In the genomic region with DNA sequence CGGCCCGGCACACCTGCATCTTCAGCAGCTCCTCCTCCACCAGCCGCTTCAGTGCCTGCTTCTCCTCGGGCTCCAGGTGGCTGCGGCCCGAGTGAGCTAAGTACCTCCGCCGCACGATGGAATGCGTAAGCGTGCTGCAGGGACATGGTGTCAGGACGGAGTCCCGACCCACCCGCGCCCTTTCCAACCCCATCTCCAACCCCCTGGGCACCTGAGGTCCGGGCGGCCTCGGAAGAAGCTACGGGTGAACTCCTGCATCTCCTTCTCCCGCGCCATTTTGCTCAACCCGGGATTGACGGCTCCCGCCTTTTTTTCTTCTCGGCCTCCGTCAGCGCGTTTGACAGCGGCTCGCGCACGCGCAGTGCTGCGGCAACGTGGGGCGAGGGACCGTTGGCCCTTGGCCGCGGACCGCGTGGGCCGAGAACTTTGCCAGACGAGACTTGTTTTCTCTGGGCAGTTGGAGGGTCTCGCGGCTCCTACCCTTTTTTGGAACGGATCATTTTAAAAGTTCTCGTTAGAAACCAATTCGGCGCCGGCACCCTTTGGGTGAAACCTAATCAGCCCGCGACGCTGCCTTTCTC, we compare ENCODE assay signal across 1 cellular context.
TF ChIP-seq lines count a peak whose summit lies in the region.

HIRIP3 (minus strand) TSS at position 288 of the 581 bp plus-strand sequence; CDS start at position 276, 12 bp downstream.

TF ChIP-seq in K562, 482 proteins besides CTCF, POLR2A, EP300 and RAD21 (continued from another document and continues in another):
- TF ChIP-seq, protein P1, sequence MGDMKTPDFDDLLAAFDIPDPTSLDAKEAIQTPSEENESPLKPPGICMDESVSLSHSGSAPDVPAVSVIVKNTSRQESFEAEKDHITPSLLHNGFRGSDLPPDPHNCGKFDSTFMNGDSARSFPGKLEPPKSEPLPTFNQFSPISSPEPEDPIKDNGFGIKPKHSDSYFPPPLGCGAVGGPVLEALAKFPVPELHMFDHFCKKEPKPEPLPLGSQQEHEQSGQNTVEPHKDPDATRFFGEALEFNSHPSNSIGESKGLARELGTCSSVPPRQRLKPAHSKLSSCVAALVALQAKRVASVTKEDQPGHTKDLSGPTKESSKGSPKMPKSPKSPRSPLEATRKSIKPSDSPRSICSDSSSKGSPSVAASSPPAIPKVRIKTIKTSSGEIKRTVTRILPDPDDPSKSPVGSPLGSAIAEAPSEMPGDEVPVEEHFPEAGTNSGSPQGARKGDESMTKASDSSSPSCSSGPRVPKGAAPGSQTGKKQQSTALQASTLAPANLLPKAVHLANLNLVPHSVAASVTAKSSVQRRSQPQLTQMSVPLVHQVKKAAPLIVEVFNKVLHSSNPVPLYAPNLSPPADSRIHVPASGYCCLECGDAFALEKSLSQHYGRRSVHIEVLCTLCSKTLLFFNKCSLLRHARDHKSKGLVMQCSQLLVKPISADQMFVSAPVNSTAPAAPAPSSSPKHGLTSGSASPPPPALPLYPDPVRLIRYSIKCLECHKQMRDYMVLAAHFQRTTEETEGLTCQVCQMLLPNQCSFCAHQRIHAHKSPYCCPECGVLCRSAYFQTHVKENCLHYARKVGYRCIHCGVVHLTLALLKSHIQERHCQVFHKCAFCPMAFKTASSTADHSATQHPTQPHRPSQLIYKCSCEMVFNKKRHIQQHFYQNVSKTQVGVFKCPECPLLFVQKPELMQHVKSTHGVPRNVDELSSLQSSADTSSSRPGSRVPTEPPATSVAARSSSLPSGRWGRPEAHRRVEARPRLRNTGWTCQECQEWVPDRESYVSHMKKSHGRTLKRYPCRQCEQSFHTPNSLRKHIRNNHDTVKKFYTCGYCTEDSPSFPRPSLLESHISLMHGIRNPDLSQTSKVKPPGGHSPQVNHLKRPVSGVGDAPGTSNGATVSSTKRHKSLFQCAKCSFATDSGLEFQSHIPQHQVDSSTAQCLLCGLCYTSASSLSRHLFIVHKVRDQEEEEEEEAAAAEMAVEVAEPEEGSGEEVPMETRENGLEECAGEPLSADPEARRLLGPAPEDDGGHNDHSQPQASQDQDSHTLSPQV (IDR thresholded peaks at IDR 0.05) = peak; percentile 81
- TF ChIP-seq ZBTB11 (CRISPR knock-in tag; IDR thresholded peaks at IDR 0.05) (no peak; a peak in 1 of 6 replicates), ZSCAN29 (IDR thresholded peaks at IDR 0.05) (no peak), ZBTB34 (CRISPR knock-in tag; IDR thresholded peaks at IDR 0.05) (no peak), GTF2E2 (tag; IDR thresholded peaks at IDR 0.05) (peak; percentile 19; the same call in 1 of the 2 replicates), RBM22 (IDR thresholded peaks at IDR 0.05; ENCODE audit: low read depth, low read length, poor library complexity, severe bottlenecking) (peak; percentile 64), SMC3 (conservative IDR thresholded peaks at IDR 0.05; ENCODE audit: insufficient read depth, low read depth, low read length) (no peak), ADNP (tag; IDR thresholded peaks at IDR 0.05) (no peak), ZNF507 (tag; conservative IDR thresholded peaks at IDR 0.05) (no peak), CHD2 (IDR thresholded peaks at IDR 0.05; ENCODE audit: low read depth, low read length) (no peak), POLR2B (IDR thresholded peaks at IDR 0.05; ENCODE audit: low read depth, partially characterized antibody) (peak; percentile 47), DNMT1 (IDR thresholded peaks at IDR 0.05) (no peak), BACH1 (tag; IDR thresholded peaks at IDR 0.05) (no peak), EZH2 (IDR thresholded peaks at IDR 0.05; ENCODE audit: borderline replicate concordance, low read depth, low read length) (no peak), NCOR1 (IDR thresholded peaks at IDR 0.05) (no peak), ELF2 (CRISPR knock-in tag; IDR thresholded peaks at IDR 0.05) (peak; percentile 46; the same call in 1 of the 2 replicates), SREBF2 (CRISPR knock-in tag; IDR thresholded peaks at IDR 0.05) (no peak), EWSR1 (IDR thresholded peaks at IDR 0.05; ENCODE audit: borderline replicate concordance, low read depth, partially characterized antibody) (no peak), RAD51 (IDR thresholded peaks at IDR 0.05; ENCODE audit: borderline replicate concordance, low read depth) (no peak), BHLHE40 (IDR thresholded peaks at IDR 0.05; ENCODE audit: low read length) (no peak), YY1 (IDR thresholded peaks at IDR 0.05; ENCODE audit: borderline replicate concordance in 1 of 3, control insufficient read depth in 1 of 3, extremely low read depth in 1 of 3, insufficient read depth in 3 of 3, insufficient read length in 1 of 3, insufficient replicate concordance in 2 of 3, low read depth in 1 of 3, low read length in 2 of 3) (peak; percentile 73 to 93 (median 87)), BDP1 (IDR thresholded peaks at IDR 0.05; ENCODE audit: insufficient read depth, insufficient read length) (no peak), COPS2 (conservative IDR thresholded peaks at IDR 0.05) (no peak), ZBTB26 (CRISPR knock-in tag; IDR thresholded peaks at IDR 0.05) (no peak), ZC3H11A (IDR thresholded peaks at IDR 0.05; ENCODE audit: low read depth, low read length) (no peak)
- TF ChIP-seq, protein P2, sequence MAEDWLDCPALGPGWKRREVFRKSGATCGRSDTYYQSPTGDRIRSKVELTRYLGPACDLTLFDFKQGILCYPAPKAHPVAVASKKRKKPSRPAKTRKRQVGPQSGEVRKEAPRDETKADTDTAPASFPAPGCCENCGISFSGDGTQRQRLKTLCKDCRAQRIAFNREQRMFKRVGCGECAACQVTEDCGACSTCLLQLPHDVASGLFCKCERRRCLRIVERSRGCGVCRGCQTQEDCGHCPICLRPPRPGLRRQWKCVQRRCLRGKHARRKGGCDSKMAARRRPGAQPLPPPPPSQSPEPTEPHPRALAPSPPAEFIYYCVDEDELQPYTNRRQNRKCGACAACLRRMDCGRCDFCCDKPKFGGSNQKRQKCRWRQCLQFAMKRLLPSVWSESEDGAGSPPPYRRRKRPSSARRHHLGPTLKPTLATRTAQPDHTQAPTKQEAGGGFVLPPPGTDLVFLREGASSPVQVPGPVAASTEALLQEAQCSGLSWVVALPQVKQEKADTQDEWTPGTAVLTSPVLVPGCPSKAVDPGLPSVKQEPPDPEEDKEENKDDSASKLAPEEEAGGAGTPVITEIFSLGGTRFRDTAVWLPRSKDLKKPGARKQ (CRISPR knock-in tag; IDR thresholded peaks at IDR 0.05) = no peak
- TF ChIP-seq, protein P3, sequence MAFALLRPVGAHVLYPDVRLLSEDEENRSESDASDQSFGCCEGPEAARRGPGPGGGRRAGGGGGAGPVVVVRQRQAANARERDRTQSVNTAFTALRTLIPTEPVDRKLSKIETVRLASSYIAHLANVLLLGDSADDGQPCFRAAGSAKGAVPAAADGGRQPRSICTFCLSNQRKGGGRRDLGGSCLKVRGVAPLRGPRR (CRISPR knock-in tag; IDR thresholded peaks at IDR 0.05) = 0 out of 2 replicates have a peak, but pooled peaks have one; percentile 17
- TF ChIP-seq, protein P4, sequence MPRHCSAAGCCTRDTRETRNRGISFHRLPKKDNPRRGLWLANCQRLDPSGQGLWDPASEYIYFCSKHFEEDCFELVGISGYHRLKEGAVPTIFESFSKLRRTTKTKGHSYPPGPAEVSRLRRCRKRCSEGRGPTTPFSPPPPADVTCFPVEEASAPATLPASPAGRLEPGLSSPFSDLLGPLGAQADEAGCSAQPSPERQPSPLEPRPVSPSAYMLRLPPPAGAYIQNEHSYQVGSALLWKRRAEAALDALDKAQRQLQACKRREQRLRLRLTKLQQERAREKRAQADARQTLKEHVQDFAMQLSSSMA (CRISPR knock-in tag; IDR thresholded peaks at IDR 0.05) = no peak
- TF ChIP-seq, protein P5, sequence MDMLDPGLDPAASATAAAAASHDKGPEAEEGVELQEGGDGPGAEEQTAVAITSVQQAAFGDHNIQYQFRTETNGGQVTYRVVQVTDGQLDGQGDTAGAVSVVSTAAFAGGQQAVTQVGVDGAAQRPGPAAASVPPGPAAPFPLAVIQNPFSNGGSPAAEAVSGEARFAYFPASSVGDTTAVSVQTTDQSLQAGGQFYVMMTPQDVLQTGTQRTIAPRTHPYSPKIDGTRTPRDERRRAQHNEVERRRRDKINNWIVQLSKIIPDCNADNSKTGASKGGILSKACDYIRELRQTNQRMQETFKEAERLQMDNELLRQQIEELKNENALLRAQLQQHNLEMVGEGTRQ (CRISPR knock-in tag; IDR thresholded peaks at IDR 0.05) = no peak
- TF ChIP-seq, protein P6, sequence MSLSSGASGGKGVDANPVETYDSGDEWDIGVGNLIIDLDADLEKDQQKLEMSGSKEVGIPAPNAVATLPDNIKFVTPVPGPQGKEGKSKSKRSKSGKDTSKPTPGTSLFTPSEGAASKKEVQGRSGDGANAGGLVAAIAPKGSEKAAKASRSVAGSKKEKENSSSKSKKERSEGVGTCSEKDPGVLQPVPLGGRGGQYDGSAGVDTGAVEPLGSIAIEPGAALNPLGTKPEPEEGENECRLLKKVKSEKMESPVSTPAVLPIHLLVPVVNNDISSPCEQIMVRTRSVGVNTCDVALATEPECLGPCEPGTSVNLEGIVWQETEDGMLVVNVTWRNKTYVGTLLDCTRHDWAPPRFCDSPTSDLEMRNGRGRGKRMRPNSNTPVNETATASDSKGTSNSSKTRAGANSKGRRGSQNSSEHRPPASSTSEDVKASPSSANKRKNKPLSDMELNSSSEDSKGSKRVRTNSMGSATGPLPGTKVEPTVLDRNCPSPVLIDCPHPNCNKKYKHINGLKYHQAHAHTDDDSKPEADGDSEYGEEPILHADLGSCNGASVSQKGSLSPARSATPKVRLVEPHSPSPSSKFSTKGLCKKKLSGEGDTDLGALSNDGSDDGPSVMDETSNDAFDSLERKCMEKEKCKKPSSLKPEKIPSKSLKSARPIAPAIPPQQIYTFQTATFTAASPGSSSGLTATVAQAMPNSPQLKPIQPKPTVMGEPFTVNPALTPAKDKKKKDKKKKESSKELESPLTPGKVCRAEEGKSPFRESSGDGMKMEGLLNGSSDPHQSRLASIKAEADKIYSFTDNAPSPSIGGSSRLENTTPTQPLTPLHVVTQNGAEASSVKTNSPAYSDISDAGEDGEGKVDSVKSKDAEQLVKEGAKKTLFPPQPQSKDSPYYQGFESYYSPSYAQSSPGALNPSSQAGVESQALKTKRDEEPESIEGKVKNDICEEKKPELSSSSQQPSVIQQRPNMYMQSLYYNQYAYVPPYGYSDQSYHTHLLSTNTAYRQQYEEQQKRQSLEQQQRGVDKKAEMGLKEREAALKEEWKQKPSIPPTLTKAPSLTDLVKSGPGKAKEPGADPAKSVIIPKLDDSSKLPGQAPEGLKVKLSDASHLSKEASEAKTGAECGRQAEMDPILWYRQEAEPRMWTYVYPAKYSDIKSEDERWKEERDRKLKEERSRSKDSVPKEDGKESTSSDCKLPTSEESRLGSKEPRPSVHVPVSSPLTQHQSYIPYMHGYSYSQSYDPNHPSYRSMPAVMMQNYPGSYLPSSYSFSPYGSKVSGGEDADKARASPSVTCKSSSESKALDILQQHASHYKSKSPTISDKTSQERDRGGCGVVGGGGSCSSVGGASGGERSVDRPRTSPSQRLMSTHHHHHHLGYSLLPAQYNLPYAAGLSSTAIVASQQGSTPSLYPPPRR (CRISPR knock-in tag; IDR thresholded peaks at IDR 0.05; ENCODE audit: borderline replicate concordance) = peak; percentile 48; the same call in 1 of the 2 replicates
- TF ChIP-seq, protein P7, sequence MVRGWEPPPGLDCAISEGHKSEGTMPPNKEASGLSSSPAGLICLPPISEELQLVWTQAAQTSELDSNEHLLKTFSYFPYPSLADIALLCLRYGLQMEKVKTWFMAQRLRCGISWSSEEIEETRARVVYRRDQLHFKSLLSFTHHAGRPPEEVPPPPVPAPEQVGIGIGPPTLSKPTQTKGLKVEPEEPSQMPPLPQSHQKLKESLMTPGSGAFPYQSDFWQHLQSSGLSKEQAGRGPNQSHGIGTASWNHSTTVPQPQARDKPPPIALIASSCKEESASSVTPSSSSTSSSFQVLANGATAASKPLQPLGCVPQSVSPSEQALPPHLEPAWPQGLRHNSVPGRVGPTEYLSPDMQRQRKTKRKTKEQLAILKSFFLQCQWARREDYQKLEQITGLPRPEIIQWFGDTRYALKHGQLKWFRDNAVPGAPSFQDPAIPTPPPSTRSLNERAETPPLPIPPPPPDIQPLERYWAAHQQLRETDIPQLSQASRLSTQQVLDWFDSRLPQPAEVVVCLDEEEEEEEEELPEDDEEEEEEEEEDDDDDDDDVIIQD (CRISPR knock-in tag; IDR thresholded peaks at IDR 0.05) = no peak
